1 cellular context compared by ENCODE assay signal in the genomic region with DNA sequence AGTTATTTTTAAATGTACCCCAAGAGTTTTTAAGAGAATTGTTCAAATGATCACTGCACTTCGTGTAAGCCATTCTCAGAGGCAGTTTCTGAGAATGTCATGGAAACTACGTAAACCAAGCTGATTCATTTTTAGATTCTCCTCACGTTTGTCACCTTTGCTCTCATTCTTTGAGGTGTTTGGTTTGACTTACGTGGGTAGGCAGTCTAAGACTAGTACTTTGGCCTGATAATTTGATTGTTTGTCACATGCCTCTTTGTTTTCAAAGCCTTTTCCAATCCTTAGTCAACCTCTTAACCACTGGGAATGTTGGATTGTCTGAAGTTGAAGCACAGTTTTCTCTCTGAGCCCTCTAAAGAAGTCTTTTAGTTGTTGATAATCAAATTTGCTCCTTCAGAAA.
TF ChIP-seq lines count a peak whose summit lies in the region.

No MANE protein-coding gene starts in this region.

TF ChIP-seq in GM12878, 131 proteins besides CTCF, POLR2A, EP300 and RAD21 (continued from another document and continues in another):
- no peak for TF ChIP-seq SUPT20H (IDR thresholded peaks at IDR 0.05; ENCODE audit: borderline replicate concordance, control insufficient read depth, low read depth, low read length)
- TF ChIP-seq NFXL1 (IDR thresholded peaks at IDR 0.05; ENCODE audit: borderline replicate concordance), result no peak
- TF ChIP-seq NR2C1 (IDR thresholded peaks at IDR 0.05), result peak; percentile 79
- TF ChIP-seq DPF2 (IDR thresholded peaks at IDR 0.05), result peak; percentile 55; the same call in 1 of the 2 replicates
- no peak for TF ChIP-seq SMAD1 (IDR thresholded peaks at IDR 0.05; ENCODE audit: low read depth, partially characterized antibody)
- no peak for TF ChIP-seq HDAC6 (IDR thresholded peaks at IDR 0.05; ENCODE audit: unreplicated experiment)
- no peak for TF ChIP-seq TCF3 (IDR thresholded peaks at IDR 0.05; ENCODE audit: borderline replicate concordance, insufficient read depth, low read depth, low read length)
- TF ChIP-seq, protein P1, sequence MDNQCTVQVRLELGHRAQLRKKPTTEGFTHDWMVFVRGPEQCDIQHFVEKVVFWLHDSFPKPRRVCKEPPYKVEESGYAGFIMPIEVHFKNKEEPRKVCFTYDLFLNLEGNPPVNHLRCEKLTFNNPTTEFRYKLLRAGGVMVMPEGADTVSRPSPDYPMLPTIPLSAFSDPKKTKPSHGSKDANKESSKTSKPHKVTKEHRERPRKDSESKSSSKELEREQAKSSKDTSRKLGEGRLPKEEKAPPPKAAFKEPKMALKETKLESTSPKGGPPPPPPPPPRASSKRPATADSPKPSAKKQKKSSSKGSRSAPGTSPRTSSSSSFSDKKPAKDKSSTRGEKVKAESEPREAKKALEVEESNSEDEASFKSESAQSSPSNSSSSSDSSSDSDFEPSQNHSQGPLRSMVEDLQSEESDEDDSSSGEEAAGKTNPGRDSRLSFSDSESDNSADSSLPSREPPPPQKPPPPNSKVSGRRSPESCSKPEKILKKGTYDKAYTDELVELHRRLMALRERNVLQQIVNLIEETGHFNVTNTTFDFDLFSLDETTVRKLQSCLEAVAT (IDR thresholded peaks at IDR 0.05), result 0 out of 2 replicates have a peak, but pooled peaks have one; percentile 51
- no peak for TF ChIP-seq ZNF622 (IDR thresholded peaks at IDR 0.05)
- TF ChIP-seq PAX8 (IDR thresholded peaks at IDR 0.05), result no peak
- TF ChIP-seq FOXK2 (IDR thresholded peaks at IDR 0.05), result no peak
- no peak; the same call in 1 of the 2 replicates for TF ChIP-seq USF2 (IDR thresholded peaks at IDR 0.05; ENCODE audit: borderline replicate concordance, low read depth, low read length)
- no peak for TF ChIP-seq EED (IDR thresholded peaks at IDR 0.05; ENCODE audit: low read depth)
- no peak for TF ChIP-seq YBX1 (IDR thresholded peaks at IDR 0.05)
- peak; percentile 79; the same call in 1 of the 2 replicates for TF ChIP-seq RELB (IDR thresholded peaks at IDR 0.05; ENCODE audit: low read depth)
- TF ChIP-seq BMI1 (IDR thresholded peaks at IDR 0.05; ENCODE audit: borderline replicate concordance), result peak; percentile 81
- TF ChIP-seq CREM (IDR thresholded peaks at IDR 0.05; ENCODE audit: low read depth), result peak; percentile 45; the same call in 1 of the 2 replicates
- TF ChIP-seq NFYA (IDR thresholded peaks at IDR 0.05; ENCODE audit: borderline replicate concordance, low read depth, low read length), result no peak
- no peak for TF ChIP-seq CUX1 (IDR thresholded peaks at IDR 0.05; ENCODE audit: insufficient replicate concordance, low read depth, low read length)
- peak; percentile 65 for TF ChIP-seq CREB1 (IDR thresholded peaks at IDR 0.05; ENCODE audit: low read depth)
- peak; percentile 83 for TF ChIP-seq RAD51 (IDR thresholded peaks at IDR 0.05)
- TF ChIP-seq CBX3 (IDR thresholded peaks at IDR 0.05; ENCODE audit: borderline replicate concordance, low read depth), result no peak
- no peak for TF ChIP-seq SIX5 (IDR thresholded peaks at IDR 0.05; ENCODE audit: low read depth, low read length, severe bottlenecking)
- TF ChIP-seq EZH2 (IDR thresholded peaks at IDR 0.05; ENCODE audit: borderline replicate concordance, control insufficient read depth, low read depth, low read length), result no peak
- TF ChIP-seq SREBF1 (IDR thresholded peaks at IDR 0.05; ENCODE audit: low read length), result no peak
- TF ChIP-seq SP1 (IDR thresholded peaks at IDR 0.05; ENCODE audit: low read depth, low read length), result peak; percentile 61
- no peak for TF ChIP-seq SMARCA5 (IDR thresholded peaks at IDR 0.05)
- no peak for TF ChIP-seq CEBPB (IDR thresholded peaks at IDR 0.05; ENCODE audit: borderline replicate concordance in 1 of 2, low read depth in 2 of 2, low read length in 2 of 2)
- TF ChIP-seq FOS (IDR thresholded peaks at IDR 0.05; ENCODE audit: borderline replicate concordance, extremely low read depth, insufficient read length), result no peak
- TF ChIP-seq NR2F1 (conservative IDR thresholded peaks at IDR 0.05), result peak; percentile 91
- TF ChIP-seq RELA (IDR thresholded peaks at IDR 0.05; ENCODE audit: borderline replicate concordance, partially characterized antibody), result no peak
- no peak for TF ChIP-seq ASH2L (IDR thresholded peaks at IDR 0.05; ENCODE audit: borderline replicate concordance, low read depth)
- no peak for TF ChIP-seq ZNF274 (IDR thresholded peaks at IDR 0.05; ENCODE audit: insufficient read depth, insufficient read length)
- TF ChIP-seq, protein P2, sequence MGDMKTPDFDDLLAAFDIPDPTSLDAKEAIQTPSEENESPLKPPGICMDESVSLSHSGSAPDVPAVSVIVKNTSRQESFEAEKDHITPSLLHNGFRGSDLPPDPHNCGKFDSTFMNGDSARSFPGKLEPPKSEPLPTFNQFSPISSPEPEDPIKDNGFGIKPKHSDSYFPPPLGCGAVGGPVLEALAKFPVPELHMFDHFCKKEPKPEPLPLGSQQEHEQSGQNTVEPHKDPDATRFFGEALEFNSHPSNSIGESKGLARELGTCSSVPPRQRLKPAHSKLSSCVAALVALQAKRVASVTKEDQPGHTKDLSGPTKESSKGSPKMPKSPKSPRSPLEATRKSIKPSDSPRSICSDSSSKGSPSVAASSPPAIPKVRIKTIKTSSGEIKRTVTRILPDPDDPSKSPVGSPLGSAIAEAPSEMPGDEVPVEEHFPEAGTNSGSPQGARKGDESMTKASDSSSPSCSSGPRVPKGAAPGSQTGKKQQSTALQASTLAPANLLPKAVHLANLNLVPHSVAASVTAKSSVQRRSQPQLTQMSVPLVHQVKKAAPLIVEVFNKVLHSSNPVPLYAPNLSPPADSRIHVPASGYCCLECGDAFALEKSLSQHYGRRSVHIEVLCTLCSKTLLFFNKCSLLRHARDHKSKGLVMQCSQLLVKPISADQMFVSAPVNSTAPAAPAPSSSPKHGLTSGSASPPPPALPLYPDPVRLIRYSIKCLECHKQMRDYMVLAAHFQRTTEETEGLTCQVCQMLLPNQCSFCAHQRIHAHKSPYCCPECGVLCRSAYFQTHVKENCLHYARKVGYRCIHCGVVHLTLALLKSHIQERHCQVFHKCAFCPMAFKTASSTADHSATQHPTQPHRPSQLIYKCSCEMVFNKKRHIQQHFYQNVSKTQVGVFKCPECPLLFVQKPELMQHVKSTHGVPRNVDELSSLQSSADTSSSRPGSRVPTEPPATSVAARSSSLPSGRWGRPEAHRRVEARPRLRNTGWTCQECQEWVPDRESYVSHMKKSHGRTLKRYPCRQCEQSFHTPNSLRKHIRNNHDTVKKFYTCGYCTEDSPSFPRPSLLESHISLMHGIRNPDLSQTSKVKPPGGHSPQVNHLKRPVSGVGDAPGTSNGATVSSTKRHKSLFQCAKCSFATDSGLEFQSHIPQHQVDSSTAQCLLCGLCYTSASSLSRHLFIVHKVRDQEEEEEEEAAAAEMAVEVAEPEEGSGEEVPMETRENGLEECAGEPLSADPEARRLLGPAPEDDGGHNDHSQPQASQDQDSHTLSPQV (IDR thresholded peaks at IDR 0.05), result no peak
- TF ChIP-seq MAX (IDR thresholded peaks at IDR 0.05; ENCODE audit: low read depth, low read length), result no peak
- no peak for TF ChIP-seq ZNF24 (IDR thresholded peaks at IDR 0.05)
- TF ChIP-seq ATF3 (IDR thresholded peaks at IDR 0.05; ENCODE audit: borderline replicate concordance, extremely low read depth, low read depth, low read length), result no peak
- TF ChIP-seq RFX5 (IDR thresholded peaks at IDR 0.05; ENCODE audit: low read depth, low read length), result no peak
- TF ChIP-seq, protein P3, sequence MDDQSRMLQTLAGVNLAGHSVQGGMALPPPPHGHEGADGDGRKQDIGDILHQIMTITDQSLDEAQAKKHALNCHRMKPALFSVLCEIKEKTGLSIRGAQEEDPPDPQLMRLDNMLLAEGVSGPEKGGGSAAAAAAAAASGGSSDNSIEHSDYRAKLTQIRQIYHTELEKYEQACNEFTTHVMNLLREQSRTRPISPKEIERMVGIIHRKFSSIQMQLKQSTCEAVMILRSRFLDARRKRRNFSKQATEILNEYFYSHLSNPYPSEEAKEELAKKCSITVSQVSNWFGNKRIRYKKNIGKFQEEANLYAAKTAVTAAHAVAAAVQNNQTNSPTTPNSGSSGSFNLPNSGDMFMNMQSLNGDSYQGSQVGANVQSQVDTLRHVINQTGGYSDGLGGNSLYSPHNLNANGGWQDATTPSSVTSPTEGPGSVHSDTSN (IDR thresholded peaks at IDR 0.05; ENCODE audit: insufficient replicate concordance, low read depth, low read length), result no peak
- TF ChIP-seq E2F4 (IDR thresholded peaks at IDR 0.05; ENCODE audit: low read depth, low read length), result no peak
- peak; percentile 80 for TF ChIP-seq IKZF1 (conservative IDR thresholded peaks at IDR 0.05)
- no peak for TF ChIP-seq RBBP5 (conservative IDR thresholded peaks at IDR 0.05)
- TF ChIP-seq TBL1XR1 (IDR thresholded peaks at IDR 0.05; ENCODE audit: low read depth, low read length), result no peak
- no peak for TF ChIP-seq STAT1 (conservative IDR thresholded peaks at IDR 0.05)
- TF ChIP-seq MYC (IDR thresholded peaks at IDR 0.05; ENCODE audit: insufficient read depth, insufficient read length, insufficient replicate concordance, low read length, severe bottlenecking), result no peak
- TF ChIP-seq RUNX3 (IDR thresholded peaks at IDR 0.05; ENCODE audit: low read length), result peak; percentile 78
- no peak for TF ChIP-seq SMAD5 (IDR thresholded peaks at IDR 0.05; ENCODE audit: low read depth)
- TF ChIP-seq HCFC1 (IDR thresholded peaks at IDR 0.05; ENCODE audit: low read length), result no peak
- peak; percentile 47; the same call in 1 of the 2 replicates for TF ChIP-seq CBX5 (IDR thresholded peaks at IDR 0.05; ENCODE audit: low read depth)
